Comparison of ENCODE assay signal across 8 cellular contexts in the genomic region with DNA sequence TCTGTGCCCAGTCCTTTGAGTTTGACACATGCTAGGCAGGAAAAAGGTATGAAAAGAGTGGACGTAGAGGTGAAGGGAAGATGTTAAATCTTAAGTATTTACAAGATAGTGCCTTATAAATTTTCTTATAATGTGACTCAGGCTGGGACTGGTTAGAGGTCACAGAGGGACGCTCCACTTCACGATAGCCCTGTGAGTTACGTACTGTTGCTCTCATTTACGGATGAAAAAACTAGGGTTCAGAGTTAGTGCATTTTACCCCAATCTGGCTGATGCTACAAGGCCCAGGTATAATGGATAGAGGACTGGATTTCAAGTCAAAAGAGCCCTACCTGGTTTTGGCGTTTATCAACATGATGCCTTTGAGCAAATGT. TPM values are rescaled to one million over a fixed set of nuclear protein-coding genes. Genes with fewer than 3 reads are reported as not detected.
DNase-seq lines count a peak whose midpoint lies in the region; ATAC-seq, FAIRE-seq and TF ChIP-seq lines count a peak whose summit lies in the region.

No MANE protein-coding gene starts in this region.

- H3K36me3 Mint-ChIP-seq in stimulated activated naive CD8-positive, alpha-beta T cell treated with anti-CD3 and anti-CD28 coated beads, Interleukin-15, Interleukin-2, amounts not matched to agents 100 ng/mL and 50 ng/mL, for 24 hours (ENCODE audit: low read depth) = no peaks in the 10 kb centered on the region
- no peaks in the 10 kb centered on the region for H3K36me3 Mint-ChIP-seq in activated naive CD8-positive, alpha-beta T cell treated with anti-CD3 and anti-CD28 coated beads for 36 hours

- H3K27me3 ChIP-seq in keratinocyte (ENCODE audit: control insufficient read depth, extremely low read depth, insufficient read depth, low read length) = no peaks in the 10 kb centered on the region
- no peaks in the 10 kb centered on the region for H3K27me3 ChIP-seq in vagina

- no peaks in the 10 kb centered on the region for H3K9me1 ChIP-seq in keratinocyte (ENCODE audit: control insufficient read depth, extremely low read depth, insufficient read depth, low read length)

- intact Hi-C loops in vagina (cut with DNase I) = no loop called here

- peaks cover 16% of the 10 kb centered on the region for H3K79me2 ChIP-seq in keratinocyte (ENCODE audit: control insufficient read depth, insufficient read depth, low read length)

- FAIRE-seq in keratinocyte (lab: Jason Lieb, UNC) = no peak

- H3K4me1 Mint-ChIP-seq in stimulated activated naive CD8-positive, alpha-beta T cell treated with anti-CD3 and anti-CD28 coated beads, Interleukin-15, Interleukin-2, amounts not matched to agents 100 ng/mL and 50 ng/mL, for 24 hours (ENCODE audit: low read depth) = peaks cover 30% of the 10 kb centered on the region
- H3K4me1 Mint-ChIP-seq in stimulated activated naive CD8-positive, alpha-beta T cell treated with anti-CD3 and anti-CD28 coated beads, Interleukin-15, amount 100 ng/mL, for 72 hours = peaks cover 26% of the 10 kb centered on the region
- peaks cover 23% of the 10 kb centered on the region for H3K4me1 Mint-ChIP-seq in activated naive CD8-positive, alpha-beta T cell treated with anti-CD3 and anti-CD28 coated beads for 36 hours

- peak overlapping the region; percentile 79 for H3K4me3 Mint-ChIP-seq in stimulated activated naive CD8-positive, alpha-beta T cell treated with anti-CD3 and anti-CD28 coated beads, Interleukin-15, Interleukin-2, amounts not matched to agents 100 ng/mL and 50 ng/mL, for 24 hours
- H3K4me3 Mint-ChIP-seq in stimulated activated naive CD8-positive, alpha-beta T cell treated with anti-CD3 and anti-CD28 coated beads, Interleukin-15, amount 100 ng/mL, for 72 hours = peak overlapping the region in 1 of 2 donors; percentile 64
- peak overlapping the region; percentile 73 for H3K4me3 Mint-ChIP-seq in activated naive CD8-positive, alpha-beta T cell treated with anti-CD3 and anti-CD28 coated beads for 36 hours

- H2AFZ ChIP-seq in keratinocyte (ENCODE audit: control insufficient read depth, low read length) = no peak overlapping the region

- H3K27ac ChIP-seq in keratinocyte (ENCODE audit: control insufficient read depth, insufficient read depth, low read length) (no peak overlapping the region), vagina (peak overlapping the region; percentile 96)

- TF ChIP-seq POLR2A in vagina (IDR thresholded peaks at IDR 0.05) = no peak

- H3K9me3 Mint-ChIP-seq in stimulated activated naive CD8-positive, alpha-beta T cell treated with anti-CD3 and anti-CD28 coated beads, Interleukin-15, Interleukin-2, amounts not matched to agents 100 ng/mL and 50 ng/mL, for 24 hours = no peaks in the 10 kb centered on the region
- H3K9me3 Mint-ChIP-seq in stimulated activated naive CD8-positive, alpha-beta T cell treated with anti-CD3 and anti-CD28 coated beads, Interleukin-15, amount 100 ng/mL, for 72 hours = no peaks in the 10 kb centered on the region
- no peaks in the 10 kb centered on the region for H3K9me3 Mint-ChIP-seq in activated naive CD8-positive, alpha-beta T cell treated with anti-CD3 and anti-CD28 coated beads for 36 hours

- H3K4me2 ChIP-seq in keratinocyte (ENCODE audit: control insufficient read depth, extremely low read depth, insufficient read depth, low read depth, low read length) = peak overlapping the region; percentile 6

- dilution Hi-C loops in keratinocyte (cut with MboI; ENCODE audit: extremely low pct_ligation_motif_present, low sequenced_read_pairs) = no loop called here

- H4K20me1 ChIP-seq in keratinocyte (ENCODE audit: control insufficient read depth, extremely low read depth, insufficient read depth, low read length) = no peaks in the 10 kb centered on the region

- H3K9me3 ChIP-seq in keratinocyte (ENCODE audit: control insufficient read depth, low read depth, low read length) (no peaks in the 10 kb centered on the region), vagina (no peaks in the 10 kb centered on the region)

- H3K36me3 ChIP-seq in keratinocyte (ENCODE audit: control insufficient read depth in 2 of 2, extremely low read depth in 1 of 2, insufficient read depth in 2 of 2, low read length in 2 of 2) = no peaks in the 10 kb centered on the region
- no peaks in the 10 kb centered on the region for H3K36me3 ChIP-seq in vagina

- no peak overlapping the region for H3K9ac ChIP-seq in keratinocyte (ENCODE audit: control insufficient read depth, extremely low read depth, insufficient read depth, low read length)

- no peak for DNase-seq in stimulated activated naive CD8-positive, alpha-beta T cell treated with anti-CD3 and anti-CD28 coated beads, Interleukin-15, amount 100 ng/mL, for 72 hours
- no peak for DNase-seq in activated naive CD8-positive, alpha-beta T cell treated with anti-CD3 and anti-CD28 coated beads for 36 hours
- DNase-seq in keratinocyte (ENCODE audit: low read depth, low spot score) (no peak), vagina (ENCODE audit: extremely low spot score in 2 of 2) (no peak)
- no peak for DNase-seq in stimulated activated CD4-positive, alpha-beta T cell treated with anti-CD3 and anti-CD28 coated beads, Interleukin-15, amount 100 ng/mL, for 24 hours

- no peak for ATAC-seq in stimulated activated naive CD8-positive, alpha-beta T cell treated with anti-CD3 and anti-CD28 coated beads, Interleukin-15, amount 100 ng/mL, for 72 hours
- no peak for ATAC-seq in GM18511 (IDR thresholded peaks at IDR 0.05; ENCODE audit: unreplicated experiment)
- ATAC-seq in HG03442 (IDR thresholded peaks at IDR 0.05; ENCODE audit: unreplicated experiment) = no peak

- H3K27ac Mint-ChIP-seq in stimulated activated naive CD8-positive, alpha-beta T cell treated with anti-CD3 and anti-CD28 coated beads, Interleukin-15, Interleukin-2, amounts not matched to agents 100 ng/mL and 50 ng/mL, for 24 hours = peak overlapping the region; percentile 61
- H3K27ac Mint-ChIP-seq in stimulated activated naive CD8-positive, alpha-beta T cell treated with anti-CD3 and anti-CD28 coated beads, Interleukin-15, amount 100 ng/mL, for 72 hours = peak overlapping the region in 1 of 2 donors; percentile 40
- peak overlapping the region; percentile 66 for H3K27ac Mint-ChIP-seq in activated naive CD8-positive, alpha-beta T cell treated with anti-CD3 and anti-CD28 coated beads for 36 hours

- H3K27me3 Mint-ChIP-seq in stimulated activated naive CD8-positive, alpha-beta T cell treated with anti-CD3 and anti-CD28 coated beads, Interleukin-15, Interleukin-2, amounts not matched to agents 100 ng/mL and 50 ng/mL, for 24 hours = no peaks in the 10 kb centered on the region
- no peaks in the 10 kb centered on the region for H3K27me3 Mint-ChIP-seq in stimulated activated naive CD8-positive, alpha-beta T cell treated with anti-CD3 and anti-CD28 coated beads, Interleukin-15, amount 100 ng/mL, for 72 hours
- no peaks in the 10 kb centered on the region for H3K27me3 Mint-ChIP-seq in activated naive CD8-positive, alpha-beta T cell treated with anti-CD3 and anti-CD28 coated beads for 36 hours

- peak overlapping the region in 1 of 3 experiments; percentile 62 for H3K4me3 ChIP-seq in keratinocyte (ENCODE audit: control insufficient read depth in 2 of 3, extremely low read depth in 1 of 3, insufficient read depth in 2 of 3, low read depth in 1 of 3, low read length in 3 of 3)
- peak overlapping the region; percentile 75 to 86 for H3K4me3 ChIP-seq in vagina

- TF ChIP-seq CTCF in keratinocyte (optimal IDR thresholded peaks at IDR 0.05 in 1 of 3, IDR thresholded peaks at IDR 0.05 in 1 of 3, conservative IDR thresholded peaks at IDR 0.05 in 1 of 3; ENCODE audit: extremely low read depth in 1 of 3, insufficient read depth in 2 of 3, low read length in 3 of 3) (no peak), vagina (IDR thresholded peaks at IDR 0.05) (no peak)

- H3K4me1 ChIP-seq in keratinocyte (ENCODE audit: control insufficient read depth, extremely low read depth, insufficient read depth, low read length) = peaks cover 31% of the 10 kb centered on the region
- peaks cover 41% of the 10 kb centered on the region for H3K4me1 ChIP-seq in vagina

RNA-seq across cellular contexts. Expression of a gene that starts 1.4 kb away (rescaled TPM):
- 10 to 100 TPM; 56.7 to 58.2 TPM for total RNA-seq in activated naive CD8-positive, alpha-beta T cell treated with anti-CD3 and anti-CD28 coated beads for 36 hours
- 16.5 to 27.5 TPM (median 24.2 TPM) in 3 replicates for polyA plus RNA-seq in keratinocyte
- 43.5 TPM for polyA plus RNA-seq in keratinocyte (2011; ENCODE audit: low read depth)
- polyA plus RNA-seq in keratinocyte (2011; cell fraction: cytosol; rRNA removed) = 10.8 and 12.3 TPM in 2 replicates
- 80.4 and 87.5 TPM in 2 replicates for polyA plus RNA-seq in keratinocyte (2011; cell fraction: nucleus; rRNA removed)
- polyA plus RNA-seq in keratinocyte (2012; ENCODE audit: low replicate concordance) = 13.9 and 28.8 TPM in 2 replicates
- polyA minus RNA-seq in keratinocyte = 11.8 to 30.6 TPM (median 30.2 TPM) in 3 replicates
- polyA minus RNA-seq in keratinocyte (2011; cell fraction: cytosol; rRNA and poly(A)+ RNA removed) = 10.6 TPM
- 24.7 and 52.6 TPM in 2 replicates for polyA minus RNA-seq in keratinocyte (2011; cell fraction: nucleus; rRNA and poly(A)+ RNA removed)
- 78.1 TPM for total RNA-seq in vagina

RNA-seq across cellular contexts. Expression of a gene that starts 47.9 kb away (rescaled TPM):
- 10 to 100 TPM; 29.4 to 31.1 TPM for total RNA-seq in activated naive CD8-positive, alpha-beta T cell treated with anti-CD3 and anti-CD28 coated beads for 36 hours
- polyA plus RNA-seq in keratinocyte = 0.40 to 0.49 TPM (median 0.42 TPM) in 3 replicates
- polyA plus RNA-seq in keratinocyte (2011; ENCODE audit: low read depth) = not detected
- 0.24 and 0.40 TPM in 2 replicates for polyA plus RNA-seq in keratinocyte (2011; cell fraction: cytosol; rRNA removed)
- 0.15 and 0.39 TPM in 2 replicates for polyA plus RNA-seq in keratinocyte (2011; cell fraction: nucleus; rRNA removed)
- 0.13 and 0.26 TPM in 2 replicates for polyA plus RNA-seq in keratinocyte (2012; ENCODE audit: low replicate concordance)
- polyA minus RNA-seq in keratinocyte = not detected in 3 replicates
- not detected for polyA minus RNA-seq in keratinocyte (2011; cell fraction: cytosol; rRNA and poly(A)+ RNA removed)
- polyA minus RNA-seq in keratinocyte (2011; cell fraction: nucleus; rRNA and poly(A)+ RNA removed) = not detected in 2 replicates
- total RNA-seq in vagina = 9.8 TPM
